In genomic region chr11:129734654-129735053, GRCh38 we compare ENCODE assay signal across 38 cellular contexts.
"Had no signal": no experiment of that assay in that cellular context is flagged by ENCODE, and none has a peak within 500 bp of the region (broad histone marks: within the 10 kb centered on the region; RNA-seq: fewer than 3 reads in every experiment).

No MANE protein-coding gene starts in this region.

- H3K27me3 ChIP-seq: ascending aorta had no signal

- FAIRE-seq: bronchial epithelial cell, TTC549 had no signal

- H3K36me3 Mint-ChIP-seq: activated CD4-positive, alpha-beta memory T cell treated with anti-CD3 and anti-CD28 coated beads for 36 hours; activated naive CD4-positive, alpha-beta T cell treated with anti-CD3 and anti-CD28 coated beads, Interleukin-2, amount 10 ng/mL, durations not matched to agents 7 days and 5 days; activated naive CD8-positive, alpha-beta T cell treated with anti-CD3 and anti-CD28 coated beads, Interleukin-2, amount 10 ng/mL, durations not matched to agents 7 days and 5 days; brain had no signal

- H3K4me3 Mint-ChIP-seq: activated B cell treated with CpG ODN at 0.5 μM for 24 hours; activated CD4-positive, alpha-beta memory T cell treated with anti-CD3 and anti-CD28 coated beads for 36 hours; activated CD8-positive, alpha-beta T cell treated with anti-CD3 and anti-CD28 coated beads for 36 hours; activated naive CD4-positive, alpha-beta T cell treated with anti-CD3 and anti-CD28 coated beads, Interleukin-2, amount 10 ng/mL, durations not matched to agents 7 days and 5 days; activated naive CD4-positive, alpha-beta T cell treated with anti-CD3 and anti-CD28 coated beads, Interleukin-2, amount 50 U/mL, for 24 hours; activated naive CD8-positive, alpha-beta T cell; activated naive CD8-positive, alpha-beta T cell treated with anti-CD3 and anti-CD28 coated beads, Interleukin-2, amount 10 ng/mL, durations not matched to agents 7 days and 5 days; activated naive CD8-positive, alpha-beta T cell treated with anti-CD3 and anti-CD28 coated beads, Interleukin-2, amount 50 U/mL, for 24 hours; activated T-cell treated with anti-CD3 and anti-CD28 coated beads, Interleukin-2, amount 50 U/mL, for 4 hours; activated T-cell treated with anti-CD3 and anti-CD28 coated beads, Interleukin-2, amount 50 U/mL, for 72 hours; activated T-helper 1 cell treated with anti-CD3 and anti-CD28 coated beads, Interleukin-12 subunit alpha, Interleukin-12 subunit beta, Interleukin-2, Interleukin-4 antibody, amounts not matched to agents 30 ng/mL and 10 ng/mL and 1 ng/mL, durations not matched to agents 14 hours and 24 hours and 36 hours; activated T-helper 17 cell treated with anti-CD3 and anti-CD28 coated beads, Interleukin-2, amount 50 U/mL, for 72 hours; brain; central memory CD8-positive, alpha-beta T cell; T-helper 1 cell treated with Interleukin-12 subunit alpha and Interleukin-12 subunit beta and Interleukin-4 antibody, amounts not matched to agents 30 μg/mL and 1 μg/mL, for 36 hours; T-helper 2 cell treated with Interferon-gamma antibody and Interleukin-4, amounts not matched to agents 5 μg/mL and 100 μg/mL, for 36 hours had no signal

- H3K36me3 ChIP-seq: ascending aorta, cardiac muscle cell had no signal

- H3K9me3 ChIP-seq: ascending aorta had no signal

- H3K27me3 Mint-ChIP-seq: activated CD4-positive, alpha-beta memory T cell treated with anti-CD3 and anti-CD28 coated beads for 36 hours; activated naive CD4-positive, alpha-beta T cell treated with anti-CD3 and anti-CD28 coated beads, Interleukin-2, amount 10 ng/mL, durations not matched to agents 7 days and 5 days; activated naive CD4-positive, alpha-beta T cell treated with anti-CD3 and anti-CD28 coated beads, Interleukin-2, amount 50 U/mL, for 24 hours; activated naive CD8-positive, alpha-beta T cell; activated T-helper 17 cell treated with anti-CD3 and anti-CD28 coated beads, Interleukin-2, amount 50 U/mL, for 72 hours had no signal

- H3K4me1 Mint-ChIP-seq: activated B cell treated with CpG ODN at 0.5 μM for 24 hours; activated naive CD4-positive, alpha-beta T cell treated with anti-CD3 and anti-CD28 coated beads, Interleukin-2, amount 10 ng/mL, durations not matched to agents 7 days and 5 days; activated naive CD4-positive, alpha-beta T cell treated with anti-CD3 and anti-CD28 coated beads, Interleukin-2, amount 50 U/mL, for 24 hours; activated naive CD8-positive, alpha-beta T cell treated with anti-CD3 and anti-CD28 coated beads, Interleukin-2, amount 10 ng/mL, durations not matched to agents 7 days and 5 days; activated naive CD8-positive, alpha-beta T cell treated with anti-CD3 and anti-CD28 coated beads, Interleukin-2, amount 50 U/mL, for 24 hours; activated T-helper 17 cell treated with anti-CD3 and anti-CD28 coated beads, Interleukin-2, amount 50 U/mL, for 72 hours; brain; central memory CD8-positive, alpha-beta T cell had no signal

- H3K4me1 ChIP-seq: ascending aorta had no signal

- H3K27ac ChIP-seq: ascending aorta, cardiac muscle cell, VCaP had no signal

- H3K27ac Mint-ChIP-seq: activated B cell treated with CpG ODN at 0.5 μM for 24 hours; activated CD4-positive, alpha-beta memory T cell treated with anti-CD3 and anti-CD28 coated beads for 36 hours; activated CD8-positive, alpha-beta T cell treated with anti-CD3 and anti-CD28 coated beads for 36 hours; activated naive CD4-positive, alpha-beta T cell treated with anti-CD3 and anti-CD28 coated beads, Interleukin-2, amount 10 ng/mL, durations not matched to agents 7 days and 5 days; activated naive CD4-positive, alpha-beta T cell treated with anti-CD3 and anti-CD28 coated beads, Interleukin-2, amount 50 U/mL, for 24 hours; activated naive CD8-positive, alpha-beta T cell; activated naive CD8-positive, alpha-beta T cell treated with anti-CD3 and anti-CD28 coated beads, Interleukin-2, amount 10 ng/mL, durations not matched to agents 7 days and 5 days; activated naive CD8-positive, alpha-beta T cell treated with anti-CD3 and anti-CD28 coated beads, Interleukin-2, amount 50 U/mL, for 24 hours; activated T-cell treated with anti-CD3 and anti-CD28 coated beads, Interleukin-2, amount 50 U/mL, for 72 hours; activated T-helper 1 cell treated with anti-CD3 and anti-CD28 coated beads, Interleukin-12 subunit alpha, Interleukin-12 subunit beta, Interleukin-2, Interleukin-4 antibody, amounts not matched to agents 30 ng/mL and 10 ng/mL and 1 ng/mL, durations not matched to agents 14 hours and 24 hours and 36 hours; activated T-helper 17 cell treated with anti-CD3 and anti-CD28 coated beads, Interleukin-2, amount 50 U/mL, for 72 hours; brain; T-helper 1 cell treated with Interleukin-12 subunit alpha and Interleukin-12 subunit beta and Interleukin-4 antibody, amounts not matched to agents 30 μg/mL and 1 μg/mL, for 36 hours; T-helper 2 cell treated with Interferon-gamma antibody and Interleukin-4, amounts not matched to agents 5 μg/mL and 100 μg/mL, for 36 hours had no signal

- H3K4me3 ChIP-seq: ascending aorta, cardiac muscle cell had no signal

- ATAC-seq: activated CD8-positive, alpha-beta T cell treated with anti-CD3 and anti-CD28 coated beads for 36 hours; activated naive CD8-positive, alpha-beta T cell treated with anti-CD3 and anti-CD28 coated beads, Interleukin-2, amount 50 U/mL, for 24 hours; activated T-cell treated with anti-CD3 and anti-CD28 coated beads, Interleukin-2, amount 50 U/mL, for 4 hours; activated T-cell treated with anti-CD3 and anti-CD28 coated beads, Interleukin-2, amount 50 U/mL, for 72 hours; activated T-helper 17 cell treated with anti-CD3 and anti-CD28 coated beads, Interleukin-2, amount 50 U/mL, for 72 hours had no signal

- H3K9me3 Mint-ChIP-seq: activated B cell treated with CpG ODN at 0.5 μM for 24 hours; activated CD4-positive, alpha-beta memory T cell treated with anti-CD3 and anti-CD28 coated beads for 36 hours; activated CD8-positive, alpha-beta T cell treated with anti-CD3 and anti-CD28 coated beads for 36 hours; activated naive CD4-positive, alpha-beta T cell treated with anti-CD3 and anti-CD28 coated beads, Interleukin-2, amount 10 ng/mL, durations not matched to agents 7 days and 5 days; activated naive CD4-positive, alpha-beta T cell treated with anti-CD3 and anti-CD28 coated beads, Interleukin-2, amount 50 U/mL, for 24 hours; activated naive CD8-positive, alpha-beta T cell treated with anti-CD3 and anti-CD28 coated beads, Interleukin-2, amount 10 ng/mL, durations not matched to agents 7 days and 5 days; activated naive CD8-positive, alpha-beta T cell treated with anti-CD3 and anti-CD28 coated beads, Interleukin-2, amount 50 U/mL, for 24 hours; activated T-cell treated with anti-CD3 and anti-CD28 coated beads, Interleukin-2, amount 50 U/mL, for 4 hours; activated T-cell treated with anti-CD3 and anti-CD28 coated beads, Interleukin-2, amount 50 U/mL, for 72 hours; activated T-helper 1 cell treated with anti-CD3 and anti-CD28 coated beads, Interleukin-12 subunit alpha, Interleukin-12 subunit beta, Interleukin-2, Interleukin-4 antibody, amounts not matched to agents 30 ng/mL and 10 ng/mL and 1 ng/mL, durations not matched to agents 14 hours and 24 hours and 36 hours; activated T-helper 17 cell treated with anti-CD3 and anti-CD28 coated beads, Interleukin-2, amount 50 U/mL, for 72 hours; central memory CD8-positive, alpha-beta T cell; T-helper 1 cell treated with Interleukin-12 subunit alpha and Interleukin-12 subunit beta and Interleukin-4 antibody, amounts not matched to agents 30 μg/mL and 1 μg/mL, for 36 hours; T-helper 2 cell treated with Interferon-gamma antibody and Interleukin-4, amounts not matched to agents 5 μg/mL and 100 μg/mL, for 36 hours had no signal

- DNase-seq: activated B cell treated with CpG ODN at 0.5 μM for 24 hours; activated CD4-positive, alpha-beta memory T cell treated with anti-CD3 and anti-CD28 coated beads for 36 hours; activated CD4-positive, alpha-beta T cell treated with anti-CD3 and anti-CD28 coated beads for 48 hours; activated CD4-positive, alpha-beta T cell treated with anti-CD3 and anti-CD28 coated beads, Interleukin-2, amount 50 U/mL, for 1 hour; activated CD4-positive, alpha-beta T cell treated with anti-CD3 and anti-CD28 coated beads, Interleukin-2, amount 50 U/mL, for 4 hours; activated CD4-positive, CD25-positive, alpha-beta regulatory T cell treated with anti-CD3 and anti-CD28 coated beads, Interleukin-2, amount 50 U/mL, for 72 hours; activated CD8-positive, alpha-beta memory T cell treated with anti-CD3 and anti-CD28 coated beads, Interleukin-2, amount 50 U/mL, for 4 hours; activated CD8-positive, alpha-beta T cell treated with anti-CD3 and anti-CD28 coated beads for 36 hours; activated effector memory CD4-positive, alpha-beta T cell treated with Interleukin-2 at 50 U/mL for 16 hours; activated gamma-delta T cell; activated naive CD4-positive, alpha-beta T cell treated with anti-CD3 and anti-CD28 coated beads, Interleukin-2, amount 10 ng/mL, durations not matched to agents 7 days and 5 days; activated naive CD4-positive, alpha-beta T cell treated with Interleukin-2 at 50 U/mL for 16 hours; activated naive CD8-positive, alpha-beta T cell treated with anti-CD3 and anti-CD28 coated beads, Interleukin-2, amount 10 ng/mL, durations not matched to agents 7 days and 5 days; activated naive CD8-positive, alpha-beta T cell treated with anti-CD3 and anti-CD28 coated beads, Interleukin-2, amount 50 U/mL, for 24 hours; activated T-cell treated with anti-CD3 and anti-CD28 coated beads for 4 hours; activated T-cell treated with anti-CD3 and anti-CD28 coated beads, Interleukin-2, amount 50 U/mL, for 1 hour; activated T-cell treated with anti-CD3 and anti-CD28 coated beads, Interleukin-2, amount 50 U/mL, for 4 hours; activated T-cell treated with anti-CD3 and anti-CD28 coated beads, Interleukin-2, amount 50 U/mL, for 72 hours; amygdala; anterior cingulate cortex; caudate nucleus; cerebellar nuclear complex; T-helper 1 cell; T-helper 2 cell; T-helper 9 cell had no signal
